2 cellular contexts compared by ENCODE assay signal in genomic region chr21:17327715-17328114, GRCh38.
TF ChIP-seq lines count a peak whose summit lies in the region.
"Not testable (repeated sequence)": the region's sequence is repeated elsewhere in the genome, so short reads cannot be mapped to it uniquely, and the experiment has no call there.

No MANE protein-coding gene starts in this region.

TF ChIP-seq in HEK293, 187 proteins besides CTCF, POLR2A, EP300 and RAD21:
- peak; percentile 39 for TF ChIP-seq GLIS1 (tag by site-specific recombination; IDR thresholded peaks at IDR 0.05)

TF ChIP-seq in HepG2, 621 proteins besides CTCF, POLR2A, EP300 and RAD21:
- TF ChIP-seq FOXA1 (IDR thresholded peaks at IDR 0.05) = not testable (repeated sequence)
- TF ChIP-seq FOXA1 (CRISPR knock-in tag; IDR thresholded peaks at IDR 0.05) (peak; percentile 60), ZNF281 (CRISPR knock-in tag; IDR thresholded peaks at IDR 0.05; ENCODE audit: borderline replicate concordance) (peak; percentile 85)
